1 cellular context compared by ENCODE assay signal in genomic region chr1:59432531-59433439, GRCh38.
TF ChIP-seq lines count a peak whose summit lies in the region.

No MANE protein-coding gene starts in this region.

TF ChIP-seq in HepG2, 621 proteins besides CTCF, POLR2A, EP300 and RAD21 (continued from another document):
- TF ChIP-seq ZNF317 (CRISPR knock-in tag; IDR thresholded peaks at IDR 0.05) (no peak), ARID5B (CRISPR knock-in tag; IDR thresholded peaks at IDR 0.05) (peak; percentile 26; the same call in 1 of the 2 replicates), FOXA3 (CRISPR knock-in tag; IDR thresholded peaks at IDR 0.05) (peak; percentile 44; the same call in 1 of the 2 replicates), NR2F6 (IDR thresholded peaks at IDR 0.05) (no peak), NR2F6 (CRISPR knock-in tag; IDR thresholded peaks at IDR 0.05) (peak; percentile 45; the same call in 1 of the 2 replicates), CREB1 (IDR thresholded peaks at IDR 0.05) (no peak), CREB1 (CRISPR knock-in tag; IDR thresholded peaks at IDR 0.05) (peak; percentile 29; the same call in 1 of the 2 replicates), MAFF (IDR thresholded peaks at IDR 0.05; ENCODE audit: low read depth, low read length) (peak; percentile 52; the same call in 1 of the 2 replicates), TFE3 (CRISPR knock-in tag; IDR thresholded peaks at IDR 0.05) (0 out of 2 replicates have a peak, but pooled peaks have one; percentile 15), NCOA1 (CRISPR knock-in tag; IDR thresholded peaks at IDR 0.05) (no peak), ARNT2 (CRISPR knock-in tag; IDR thresholded peaks at IDR 0.05; ENCODE audit: low read depth) (0 out of 2 replicates have a peak, but pooled peaks have one; percentile 24), ZNF776 (CRISPR knock-in tag; IDR thresholded peaks at IDR 0.05) (no peak), LCORL (IDR thresholded peaks at IDR 0.05) (no peak), LCORL (CRISPR knock-in tag; IDR thresholded peaks at IDR 0.05) (no peak), MED8 (CRISPR knock-in tag; IDR thresholded peaks at IDR 0.05; ENCODE audit: insufficient replicate concordance) (no peak), SOX5 (CRISPR knock-in tag; IDR thresholded peaks at IDR 0.05; ENCODE audit: borderline replicate concordance) (peak; percentile 15; the same call in 1 of the 2 replicates), ZFP82 (CRISPR knock-in tag; IDR thresholded peaks at IDR 0.05; ENCODE audit: borderline replicate concordance) (0 out of 2 replicates have a peak, but pooled peaks have one; percentile 47), TSC22D2 (CRISPR knock-in tag; IDR thresholded peaks at IDR 0.05; ENCODE audit: borderline replicate concordance) (no peak), GATAD2A (CRISPR knock-in tag; IDR thresholded peaks at IDR 0.05) (peak; percentile 61; the same call in 1 of the 2 replicates), REL (CRISPR knock-in tag; conservative IDR thresholded peaks at IDR 0.05) (no peak), HNF1A (IDR thresholded peaks at IDR 0.05; ENCODE audit: low read depth) (peak; percentile 84), HNF1A (CRISPR knock-in tag; IDR thresholded peaks at IDR 0.05; ENCODE audit: borderline replicate concordance) (peak; percentile 90)
- TF ChIP-seq, protein P1, sequence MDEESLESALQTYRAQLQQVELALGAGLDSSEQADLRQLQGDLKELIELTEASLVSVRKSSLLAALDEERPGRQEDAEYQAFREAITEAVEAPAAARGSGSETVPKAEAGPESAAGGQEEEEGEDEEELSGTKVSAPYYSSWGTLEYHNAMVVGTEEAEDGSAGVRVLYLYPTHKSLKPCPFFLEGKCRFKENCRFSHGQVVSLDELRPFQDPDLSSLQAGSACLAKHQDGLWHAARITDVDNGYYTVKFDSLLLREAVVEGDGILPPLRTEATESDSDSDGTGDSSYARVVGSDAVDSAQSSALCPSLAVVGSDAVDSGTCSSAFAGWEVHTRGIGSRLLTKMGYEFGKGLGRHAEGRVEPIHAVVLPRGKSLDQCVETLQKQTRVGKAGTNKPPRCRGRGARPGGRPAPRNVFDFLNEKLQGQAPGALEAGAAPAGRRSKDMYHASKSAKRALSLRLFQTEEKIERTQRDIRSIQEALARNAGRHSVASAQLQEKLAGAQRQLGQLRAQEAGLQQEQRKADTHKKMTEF (CRISPR knock-in tag; IDR thresholded peaks at IDR 0.05): 0 out of 2 replicates have a peak, but pooled peaks have one; percentile 21
